ENCODE assay signal across 22 cellular contexts in genomic region chr17:76751416-76751993, GRCh38. TPM values are rescaled to one million over a fixed set of nuclear protein-coding genes. Genes with fewer than 3 reads are reported as not detected.
DNase-seq lines count a peak whose midpoint lies in the region; ATAC-seq and TF ChIP-seq lines count a peak whose summit lies in the region.
"Had no signal": no experiment of that assay in that cellular context is flagged by ENCODE, and none has a peak within 500 bp of the region (broad histone marks: within the 10 kb centered on the region; RNA-seq: fewer than 3 reads in every experiment).

No MANE protein-coding gene starts in this region.

- peaks cover 31% of the 10 kb centered on the region for H3K4me1 Mint-ChIP-seq in activated naive CD4-positive, alpha-beta T cell treated with anti-CD3 and anti-CD28 coated beads, Interleukin-2, amount 10 ng/mL, durations not matched to agents 7 days and 5 days
- peaks cover 21 to 32% (median 26%) of the 10 kb centered on the region in 4 donors for H3K4me1 Mint-ChIP-seq in CD4-positive, alpha-beta memory T cell
- peaks cover 10 to 17% of the 10 kb centered on the region in 2 donors for H3K4me1 Mint-ChIP-seq in effector memory CD8-positive, alpha-beta T cell (ENCODE audit: low read depth in 2 of 2)

- H3K27me3 Mint-ChIP-seq in activated naive CD4-positive, alpha-beta T cell treated with anti-CD3 and anti-CD28 coated beads, Interleukin-2, amount 10 ng/mL, durations not matched to agents 7 days and 5 days, result no peaks in the 10 kb centered on the region
- H3K27me3 Mint-ChIP-seq in CD4-positive, alpha-beta memory T cell, result no peaks in the 10 kb centered on the region
- no peaks in the 10 kb centered on the region for H3K27me3 Mint-ChIP-seq in effector memory CD8-positive, alpha-beta T cell

- H3K9me3 Mint-ChIP-seq in activated naive CD4-positive, alpha-beta T cell treated with anti-CD3 and anti-CD28 coated beads, Interleukin-2, amount 10 ng/mL, durations not matched to agents 7 days and 5 days, result no peaks in the 10 kb centered on the region
- H3K9me3 Mint-ChIP-seq in CD4-positive, alpha-beta memory T cell, result no peaks in the 10 kb centered on the region
- H3K9me3 Mint-ChIP-seq in effector memory CD8-positive, alpha-beta T cell, result no peaks in the 10 kb centered on the region

- no peaks in the 10 kb centered on the region for H3K27me3 ChIP-seq in CD4-positive, alpha-beta memory T cell (ENCODE audit: insufficient read depth, low read length)
- H3K27me3 ChIP-seq: BLaER1 had no signal

- H3K4me1 ChIP-seq in CD4-positive, alpha-beta memory T cell (ENCODE audit: insufficient read depth, low read length), result peaks cover 36% of the 10 kb centered on the region
- peaks cover 28% of the 10 kb centered on the region for H3K4me1 ChIP-seq in OCI-LY7 (ENCODE audit: insufficient read depth, low read length, poor library complexity, severe bottlenecking)

- peaks cover 25% of the 10 kb centered on the region for H3K36me3 Mint-ChIP-seq in activated naive CD4-positive, alpha-beta T cell treated with anti-CD3 and anti-CD28 coated beads, Interleukin-2, amount 10 ng/mL, durations not matched to agents 7 days and 5 days
- H3K36me3 Mint-ChIP-seq in CD4-positive, alpha-beta memory T cell, result peaks cover 13 to 26% of the 10 kb centered on the region in 2 donors
- peaks cover 30% of the 10 kb centered on the region for H3K36me3 Mint-ChIP-seq in effector memory CD8-positive, alpha-beta T cell (ENCODE audit: insufficient read depth)

- POLR2A ChIA-PET in CD4-positive, alpha-beta memory T cell (lab: Charles Lee; ENCODE audit: partially characterized antibody), result interaction anchor here (0.8 to 3.7 kb wide), 7 partner anchors 9 to 73 kb away, joined by 3 to 62 read pairs (median 14); partner anchors contain the start of genes JMJD6, METTL23, MFSD11 and SRSF2
- POLR2A ChIA-PET in OCI-LY7 (lab: Charles Lee), result interaction anchor here (0.7 to 1.4 kb wide), 4 partner anchors 9 to 231 kb away, joined by 3 to 4 read pairs (median 3); no protein-coding TSS in a partner anchor

- H3K79me2 ChIP-seq in OCI-LY7 (ENCODE audit: insufficient read depth, low read depth, low read length), result no peaks in the 10 kb centered on the region; the same call in 1 of the 2 replicates

- no peak for TF ChIP-seq CTCF in OCI-LY7 (conservative IDR thresholded peaks at IDR 0.05; ENCODE audit: low read length)

- intact Hi-C loops in CD4-positive, alpha-beta memory T cell (cut with micrococcal nuclease), result no loop called here
- intact Hi-C loops in OCI-LY7 (cut with micrococcal nuclease; ENCODE audit: unreplicated experiment), result no loop called here

- H3K27ac ChIP-seq in CD4-positive, alpha-beta memory T cell (ENCODE audit: low read depth, low read length), result peak overlapping the region; percentile 69
- H3K27ac ChIP-seq in OCI-LY7 (ENCODE audit: low read depth, low read length, poor library complexity, severe bottlenecking), result peak overlapping the region; percentile 70
- H3K27ac ChIP-seq: BLaER1, GM23248, SK-N-MC had no signal

- H4K20me1 ChIP-seq in OCI-LY7 (ENCODE audit: insufficient read depth, low read length), result no peaks in the 10 kb centered on the region
- H4K20me1 ChIP-seq: BLaER1 had no signal

- peak overlapping the region; percentile 4; the same call in 1 of the 2 replicates for H2AFZ ChIP-seq in OCI-LY7 (ENCODE audit: low read length)
- H2AFZ ChIP-seq: GM23248 had no signal

- ATAC-seq in effector memory CD8-positive, alpha-beta T cell (replicated peaks), result no peak
- no peak for ATAC-seq in HG03175 (IDR thresholded peaks at IDR 0.05; ENCODE audit: unreplicated experiment)
- ATAC-seq: HCT116 had no signal

- peaks cover 2% of the 10 kb centered on the region for H3K36me3 ChIP-seq in CD4-positive, alpha-beta memory T cell (ENCODE audit: insufficient read depth, low read length)
- H3K36me3 ChIP-seq in OCI-LY7 (ENCODE audit: insufficient read depth, low read length), result peaks cover 75% of the 10 kb centered on the region

- DNase-seq in activated naive CD4-positive, alpha-beta T cell treated with anti-CD3 and anti-CD28 coated beads, Interleukin-2, amount 10 ng/mL, durations not matched to agents 7 days and 5 days, result no peak
- no peak for DNase-seq in activated naive CD4-positive, alpha-beta T cell treated with anti-CD3 and anti-CD28 coated beads, Interleukin-2, amount 50 U/mL, for 16 hours
- DNase-seq in CD4-positive, alpha-beta memory T cell, result no peak
- no peak for DNase-seq in OCI-LY7 (ENCODE audit: low spot score)
- DNase-seq in effector memory CD8-positive, alpha-beta T cell, result no peak
- DNase-seq in NCI-H1048 (lab: John Stamatoyannopoulos, UW), result no peak
- no peak for DNase-seq in SW 1271 (lab: John Stamatoyannopoulos, UW)
- DNase-seq: DMS79 treated with DMSO at 0.1 percent for 48 hours; GDM1; GM23248; NCI-H1105 treated with DMSO at 0.1 percent for 48 hours; NCI-H1694 treated with DMSO at 0.1 percent for 48 hours; NCI-H2107; NCI-H510A; NCI-H748 treated with DMSO at 0.1 percent for 48 hours; NK-92 treated with Interleukin-12 subunit alpha and Interleukin-12 subunit beta, amount 100 ng/mL, for 24 hours; OCI-M1; SHP77 had no signal

- no peaks in the 10 kb centered on the region for H3K9me3 ChIP-seq in CD4-positive, alpha-beta memory T cell (ENCODE audit: control insufficient read depth in 1 of 2, low read length in 2 of 2)
- H3K9me3 ChIP-seq in OCI-LY7 (ENCODE audit: low read length), result no peaks in the 10 kb centered on the region

- H3K27ac Mint-ChIP-seq in activated naive CD4-positive, alpha-beta T cell treated with anti-CD3 and anti-CD28 coated beads, Interleukin-2, amount 10 ng/mL, durations not matched to agents 7 days and 5 days, result peak overlapping the region; percentile 99
- H3K27ac Mint-ChIP-seq in CD4-positive, alpha-beta memory T cell, result peak overlapping the region in 6 of 7 donors; percentile 95 to 98 (median 97)
- H3K27ac Mint-ChIP-seq in effector memory CD8-positive, alpha-beta T cell, result peak overlapping the region; percentile 94 to 99

- CTCF ChIA-PET in activated naive CD4-positive, alpha-beta T cell treated with anti-CD3 and anti-CD28 coated beads, Interleukin-2, amount 10 ng/mL, durations not matched to agents 7 days and 5 days (lab: Charles Lee), result interaction anchor here (1.3 kb wide), 1 partner anchor 24 kb away, joined by 3 read pairs; no protein-coding TSS in a partner anchor
- CTCF ChIA-PET in CD4-positive, alpha-beta memory T cell (lab: Charles Lee; ENCODE audit: partially characterized antibody), result interaction anchor here (1.7 kb wide), 1 partner anchor 24 kb away, joined by 5 read pairs; no protein-coding TSS in a partner anchor
- CTCF ChIA-PET in OCI-LY7 (lab: Charles Lee; ENCODE audit: unreplicated experiment), result interaction anchor here (0.6 kb wide), 1 partner anchor 13 kb away, joined by 3 read pairs; no protein-coding TSS in a partner anchor

- H3K9me2 ChIP-seq in OCI-LY7 (ENCODE audit: insufficient read depth, low read length), result no peaks in the 10 kb centered on the region

- no TSS peak for BruUV-seq in OCI-LY7 (replicated peaks; lab: Mats Ljungman, UMichigan)

- no peak overlapping the region for H3K4me3 Mint-ChIP-seq in activated naive CD4-positive, alpha-beta T cell treated with anti-CD3 and anti-CD28 coated beads, Interleukin-2, amount 10 ng/mL, durations not matched to agents 7 days and 5 days
- peak overlapping the region in 1 of 8 donors; percentile 84 for H3K4me3 Mint-ChIP-seq in CD4-positive, alpha-beta memory T cell
- peak overlapping the region in 1 of 2 donors; percentile 93 for H3K4me3 Mint-ChIP-seq in effector memory CD8-positive, alpha-beta T cell

- peak overlapping the region; percentile 67 for H3K4me2 ChIP-seq in OCI-LY7 (ENCODE audit: low read length)
- H3K4me2 ChIP-seq: BLaER1 had no signal

- no peak overlapping the region for H3K4me3 ChIP-seq in CD4-positive, alpha-beta memory T cell (ENCODE audit: low read length in 2 of 2)
- peak overlapping the region; percentile 31 for H3K4me3 ChIP-seq in OCI-LY7 (ENCODE audit: low read depth, low read length, poor library complexity, severe bottlenecking)
- H3K4me3 ChIP-seq: BLaER1, GM23248, SK-N-MC had no signal

RNA-seq across cellular contexts. Expression of gene MFSD11, which starts 13.6 kb away (rescaled TPM):
- total RNA-seq in CD4-positive, alpha-beta memory T cell, result 10 to 100 TPM; 32.7 to 37.8 TPM
- polyA plus RNA-seq in CD4-positive, alpha-beta memory T cell, result 10 to 100 TPM; 23.1 to 34.7 TPM
- total RNA-seq in OCI-LY7 (2014; rRNA removed; shearing (Covaris generic)), result 52.6 and 55.1 TPM in 2 replicates
- 63.1 and 68.4 TPM in 2 replicates for total RNA-seq in OCI-LY7 (2022)

RNA-seq across cellular contexts. Expression of gene SRSF2, which starts 14.4 kb away (rescaled TPM):
- total RNA-seq in CD4-positive, alpha-beta memory T cell, result 100 to 1,000 TPM; 327 to 330 TPM
- polyA plus RNA-seq in CD4-positive, alpha-beta memory T cell, result 100 to 1,000 TPM in 1 of 2 donors, 10 to 100 TPM in 1; 67.6 to 111 TPM
- 1,143 and 2,207 TPM in 2 replicates for total RNA-seq in OCI-LY7 (2014; rRNA removed; shearing (Covaris generic))
- total RNA-seq in OCI-LY7 (2022), result 619 and 683 TPM in 2 replicates

RNA-seq across cellular contexts. Expression of gene METTL23, which starts 24.9 kb away (rescaled TPM):
- total RNA-seq in CD4-positive, alpha-beta memory T cell, result 10 to 100 TPM; 75.5 to 81.4 TPM
- polyA plus RNA-seq in CD4-positive, alpha-beta memory T cell, result 100 to 1,000 TPM; 134 to 156 TPM
- 91.8 and 93.7 TPM in 2 replicates for total RNA-seq in OCI-LY7 (2014; rRNA removed; shearing (Covaris generic))
- 82.7 and 102 TPM in 2 replicates for total RNA-seq in OCI-LY7 (2022)

RNA-seq across cellular contexts. Expression of gene JMJD6, which starts 25.1 kb away (rescaled TPM):
- 10 to 100 TPM; 59.4 to 62.1 TPM for total RNA-seq in CD4-positive, alpha-beta memory T cell
- polyA plus RNA-seq in CD4-positive, alpha-beta memory T cell, result 10 to 100 TPM; 22.1 to 40.7 TPM
- 39.9 and 41.2 TPM in 2 replicates for total RNA-seq in OCI-LY7 (2014; rRNA removed; shearing (Covaris generic))
- total RNA-seq in OCI-LY7 (2022), result 46.0 and 71.2 TPM in 2 replicates

RNA-seq across cellular contexts. Expression of gene MXRA7, which starts 40.7 kb away (rescaled TPM):
- total RNA-seq in CD4-positive, alpha-beta memory T cell, result 1 to 10 TPM; 6.3 to 9.2 TPM
- 10 to 100 TPM in 1 of 2 donors, 1 to 10 TPM in 1; 5.3 to 15.0 TPM for polyA plus RNA-seq in CD4-positive, alpha-beta memory T cell
- total RNA-seq in OCI-LY7 (2014; rRNA removed; shearing (Covaris generic)), result 1.1 and 1.6 TPM in 2 replicates
- total RNA-seq in OCI-LY7 (2022), result 4.9 and 5.3 TPM in 2 replicates
